Comparison of ENCODE assay signal across 1 cellular context in the genomic region with DNA sequence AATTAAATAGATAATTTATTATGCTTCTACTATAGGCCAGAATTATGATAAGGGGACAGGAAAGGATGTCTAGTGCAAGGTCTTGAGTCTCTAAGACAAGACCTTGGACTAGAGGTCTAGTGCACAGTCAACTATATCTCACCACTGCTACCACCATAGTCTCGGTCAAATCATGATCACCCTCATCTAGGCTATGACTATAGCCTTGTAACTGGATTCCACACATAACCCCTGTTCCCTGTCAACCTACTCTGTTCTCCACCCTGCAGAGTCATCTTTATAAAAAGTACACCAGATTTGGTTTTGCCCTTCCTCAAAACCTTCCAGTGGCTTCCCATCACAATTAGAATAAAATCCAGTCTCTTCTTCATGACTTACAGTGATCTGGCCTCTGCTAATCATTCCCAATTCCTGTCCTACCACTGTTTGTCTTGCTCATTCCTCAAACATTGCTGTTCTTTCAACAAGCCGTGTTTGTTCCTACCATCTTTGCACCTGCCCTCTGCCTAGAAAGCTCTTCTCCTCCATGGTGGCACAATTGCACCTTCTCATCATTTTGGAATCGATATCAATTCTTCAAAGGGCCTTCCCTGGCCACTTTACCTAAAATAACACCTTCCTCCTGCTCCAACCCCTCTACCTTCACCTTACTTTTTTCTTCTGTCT.
TF ChIP-seq lines count a peak whose summit lies in the region.

No MANE protein-coding gene starts in this region.

TF ChIP-seq in HepG2, 621 proteins besides CTCF, POLR2A, EP300 and RAD21 (continued from another document and continues in another):
- TF ChIP-seq, protein P1, sequence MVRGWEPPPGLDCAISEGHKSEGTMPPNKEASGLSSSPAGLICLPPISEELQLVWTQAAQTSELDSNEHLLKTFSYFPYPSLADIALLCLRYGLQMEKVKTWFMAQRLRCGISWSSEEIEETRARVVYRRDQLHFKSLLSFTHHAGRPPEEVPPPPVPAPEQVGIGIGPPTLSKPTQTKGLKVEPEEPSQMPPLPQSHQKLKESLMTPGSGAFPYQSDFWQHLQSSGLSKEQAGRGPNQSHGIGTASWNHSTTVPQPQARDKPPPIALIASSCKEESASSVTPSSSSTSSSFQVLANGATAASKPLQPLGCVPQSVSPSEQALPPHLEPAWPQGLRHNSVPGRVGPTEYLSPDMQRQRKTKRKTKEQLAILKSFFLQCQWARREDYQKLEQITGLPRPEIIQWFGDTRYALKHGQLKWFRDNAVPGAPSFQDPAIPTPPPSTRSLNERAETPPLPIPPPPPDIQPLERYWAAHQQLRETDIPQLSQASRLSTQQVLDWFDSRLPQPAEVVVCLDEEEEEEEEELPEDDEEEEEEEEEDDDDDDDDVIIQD (CRISPR knock-in tag; IDR thresholded peaks at IDR 0.05; ENCODE audit: low read depth) = peak; percentile 59; the same call in 1 of the 2 replicates
- TF ChIP-seq ZFX (CRISPR knock-in tag; IDR thresholded peaks at IDR 0.05; ENCODE audit: low read depth) (peak; percentile 19; the same call in 1 of the 2 replicates), RORA (CRISPR knock-in tag; IDR thresholded peaks at IDR 0.05) (no peak), CREM (IDR thresholded peaks at IDR 0.05) (peak; percentile 23; the same call in 1 of the 2 replicates), CREM (CRISPR knock-in tag; IDR thresholded peaks at IDR 0.05) (no peak), ZBTB34 (CRISPR knock-in tag; IDR thresholded peaks at IDR 0.05) (0 out of 2 replicates have a peak, but pooled peaks have one; percentile 35), PITX1 (CRISPR knock-in tag; IDR thresholded peaks at IDR 0.05) (peak; percentile 76; the same call in 1 of the 2 replicates), HNRNPK (IDR thresholded peaks at IDR 0.05; ENCODE audit: low read depth, low read length, poor library complexity, severe bottlenecking) (no peak), FOXK1 (CRISPR knock-in tag; IDR thresholded peaks at IDR 0.05; ENCODE audit: borderline replicate concordance, low read depth) (peak; percentile 26; the same call in 1 of the 2 replicates), MAF1 (CRISPR knock-in tag; IDR thresholded peaks at IDR 0.05; ENCODE audit: borderline replicate concordance) (no peak), ZNF292 (CRISPR knock-in tag; IDR thresholded peaks at IDR 0.05; ENCODE audit: borderline replicate concordance, low read depth) (peak; percentile 70; the same call in 1 of the 2 replicates), RCOR2 (CRISPR knock-in tag; IDR thresholded peaks at IDR 0.05) (0 out of 2 replicates have a peak, but pooled peaks have one; percentile 38), AHR (CRISPR knock-in tag; IDR thresholded peaks at IDR 0.05) (no peak), SOX6 (IDR thresholded peaks at IDR 0.05) (no peak), SOX6 (CRISPR knock-in tag; IDR thresholded peaks at IDR 0.05) (peak; percentile 76; the same call in 1 of the 2 replicates), SALL1 (CRISPR knock-in tag; IDR thresholded peaks at IDR 0.05) (peak; percentile 51; the same call in 1 of the 2 replicates), POGZ (CRISPR knock-in tag; IDR thresholded peaks at IDR 0.05) (peak; percentile 71), E2F5 (CRISPR knock-in tag; conservative IDR thresholded peaks at IDR 0.05) (no peak), IKZF5 (CRISPR knock-in tag; IDR thresholded peaks at IDR 0.05) (0 out of 2 replicates have a peak, but pooled peaks have one; percentile 33), FOXA3 (CRISPR knock-in tag; IDR thresholded peaks at IDR 0.05) (peak; percentile 76), NCOA2 (CRISPR knock-in tag; IDR thresholded peaks at IDR 0.05) (peak; percentile 65), ZFP62 (CRISPR knock-in tag; IDR thresholded peaks at IDR 0.05) (no peak), YY1 (IDR thresholded peaks at IDR 0.05; ENCODE audit: insufficient read depth, insufficient replicate concordance, low read depth, low read length) (no peak), ZNF710 (CRISPR knock-in tag; IDR thresholded peaks at IDR 0.05; ENCODE audit: borderline replicate concordance) (peak; percentile 92), GATAD2A (CRISPR knock-in tag; IDR thresholded peaks at IDR 0.05) (peak; percentile 77), CCDC6 (CRISPR knock-in tag; IDR thresholded peaks at IDR 0.05) (0 out of 2 replicates have a peak, but pooled peaks have one; percentile 35), MTA3 (CRISPR knock-in tag; IDR thresholded peaks at IDR 0.05) (no peak)
- TF ChIP-seq, protein P2, sequence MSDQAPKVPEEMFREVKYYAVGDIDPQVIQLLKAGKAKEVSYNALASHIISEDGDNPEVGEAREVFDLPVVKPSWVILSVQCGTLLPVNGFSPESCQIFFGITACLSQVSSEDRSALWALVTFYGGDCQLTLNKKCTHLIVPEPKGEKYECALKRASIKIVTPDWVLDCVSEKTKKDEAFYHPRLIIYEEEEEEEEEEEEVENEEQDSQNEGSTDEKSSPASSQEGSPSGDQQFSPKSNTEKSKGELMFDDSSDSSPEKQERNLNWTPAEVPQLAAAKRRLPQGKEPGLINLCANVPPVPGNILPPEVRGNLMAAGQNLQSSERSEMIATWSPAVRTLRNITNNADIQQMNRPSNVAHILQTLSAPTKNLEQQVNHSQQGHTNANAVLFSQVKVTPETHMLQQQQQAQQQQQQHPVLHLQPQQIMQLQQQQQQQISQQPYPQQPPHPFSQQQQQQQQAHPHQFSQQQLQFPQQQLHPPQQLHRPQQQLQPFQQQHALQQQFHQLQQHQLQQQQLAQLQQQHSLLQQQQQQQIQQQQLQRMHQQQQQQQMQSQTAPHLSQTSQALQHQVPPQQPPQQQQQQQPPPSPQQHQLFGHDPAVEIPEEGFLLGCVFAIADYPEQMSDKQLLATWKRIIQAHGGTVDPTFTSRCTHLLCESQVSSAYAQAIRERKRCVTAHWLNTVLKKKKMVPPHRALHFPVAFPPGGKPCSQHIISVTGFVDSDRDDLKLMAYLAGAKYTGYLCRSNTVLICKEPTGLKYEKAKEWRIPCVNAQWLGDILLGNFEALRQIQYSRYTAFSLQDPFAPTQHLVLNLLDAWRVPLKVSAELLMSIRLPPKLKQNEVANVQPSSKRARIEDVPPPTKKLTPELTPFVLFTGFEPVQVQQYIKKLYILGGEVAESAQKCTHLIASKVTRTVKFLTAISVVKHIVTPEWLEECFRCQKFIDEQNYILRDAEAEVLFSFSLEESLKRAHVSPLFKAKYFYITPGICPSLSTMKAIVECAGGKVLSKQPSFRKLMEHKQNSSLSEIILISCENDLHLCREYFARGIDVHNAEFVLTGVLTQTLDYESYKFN (CRISPR knock-in tag; conservative IDR thresholded peaks at IDR 0.05) = peak; percentile 77
- TF ChIP-seq, protein P3, sequence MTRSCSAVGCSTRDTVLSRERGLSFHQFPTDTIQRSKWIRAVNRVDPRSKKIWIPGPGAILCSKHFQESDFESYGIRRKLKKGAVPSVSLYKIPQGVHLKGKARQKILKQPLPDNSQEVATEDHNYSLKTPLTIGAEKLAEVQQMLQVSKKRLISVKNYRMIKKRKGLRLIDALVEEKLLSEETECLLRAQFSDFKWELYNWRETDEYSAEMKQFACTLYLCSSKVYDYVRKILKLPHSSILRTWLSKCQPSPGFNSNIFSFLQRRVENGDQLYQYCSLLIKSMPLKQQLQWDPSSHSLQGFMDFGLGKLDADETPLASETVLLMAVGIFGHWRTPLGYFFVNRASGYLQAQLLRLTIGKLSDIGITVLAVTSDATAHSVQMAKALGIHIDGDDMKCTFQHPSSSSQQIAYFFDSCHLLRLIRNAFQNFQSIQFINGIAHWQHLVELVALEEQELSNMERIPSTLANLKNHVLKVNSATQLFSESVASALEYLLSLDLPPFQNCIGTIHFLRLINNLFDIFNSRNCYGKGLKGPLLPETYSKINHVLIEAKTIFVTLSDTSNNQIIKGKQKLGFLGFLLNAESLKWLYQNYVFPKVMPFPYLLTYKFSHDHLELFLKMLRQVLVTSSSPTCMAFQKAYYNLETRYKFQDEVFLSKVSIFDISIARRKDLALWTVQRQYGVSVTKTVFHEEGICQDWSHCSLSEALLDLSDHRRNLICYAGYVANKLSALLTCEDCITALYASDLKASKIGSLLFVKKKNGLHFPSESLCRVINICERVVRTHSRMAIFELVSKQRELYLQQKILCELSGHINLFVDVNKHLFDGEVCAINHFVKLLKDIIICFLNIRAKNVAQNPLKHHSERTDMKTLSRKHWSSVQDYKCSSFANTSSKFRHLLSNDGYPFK (CRISPR knock-in tag; IDR thresholded peaks at IDR 0.05; ENCODE audit: borderline replicate concordance) = no peak
- TF ChIP-seq, protein P4, sequence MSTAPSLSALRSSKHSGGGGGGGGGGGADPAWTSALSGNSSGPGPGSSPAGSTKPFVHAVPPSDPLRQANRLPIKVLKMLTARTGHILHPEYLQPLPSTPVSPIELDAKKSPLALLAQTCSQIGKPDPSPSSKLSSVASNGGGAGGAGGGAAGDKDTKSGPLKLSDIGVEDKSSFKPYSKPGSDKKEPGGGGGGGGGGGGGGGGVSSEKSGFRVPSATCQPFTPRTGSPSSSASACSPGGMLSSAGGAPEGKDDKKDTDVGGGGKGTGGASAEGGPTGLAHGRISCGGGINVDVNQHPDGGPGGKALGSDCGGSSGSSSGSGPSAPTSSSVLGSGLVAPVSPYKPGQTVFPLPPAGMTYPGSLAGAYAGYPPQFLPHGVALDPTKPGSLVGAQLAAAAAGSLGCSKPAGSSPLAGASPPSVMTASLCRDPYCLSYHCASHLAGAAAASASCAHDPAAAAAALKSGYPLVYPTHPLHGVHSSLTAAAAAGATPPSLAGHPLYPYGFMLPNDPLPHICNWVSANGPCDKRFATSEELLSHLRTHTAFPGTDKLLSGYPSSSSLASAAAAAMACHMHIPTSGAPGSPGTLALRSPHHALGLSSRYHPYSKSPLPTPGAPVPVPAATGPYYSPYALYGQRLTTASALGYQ (CRISPR knock-in tag; IDR thresholded peaks at IDR 0.05) = 0 out of 2 replicates have a peak, but pooled peaks have one; percentile 4
- TF ChIP-seq, protein P5, sequence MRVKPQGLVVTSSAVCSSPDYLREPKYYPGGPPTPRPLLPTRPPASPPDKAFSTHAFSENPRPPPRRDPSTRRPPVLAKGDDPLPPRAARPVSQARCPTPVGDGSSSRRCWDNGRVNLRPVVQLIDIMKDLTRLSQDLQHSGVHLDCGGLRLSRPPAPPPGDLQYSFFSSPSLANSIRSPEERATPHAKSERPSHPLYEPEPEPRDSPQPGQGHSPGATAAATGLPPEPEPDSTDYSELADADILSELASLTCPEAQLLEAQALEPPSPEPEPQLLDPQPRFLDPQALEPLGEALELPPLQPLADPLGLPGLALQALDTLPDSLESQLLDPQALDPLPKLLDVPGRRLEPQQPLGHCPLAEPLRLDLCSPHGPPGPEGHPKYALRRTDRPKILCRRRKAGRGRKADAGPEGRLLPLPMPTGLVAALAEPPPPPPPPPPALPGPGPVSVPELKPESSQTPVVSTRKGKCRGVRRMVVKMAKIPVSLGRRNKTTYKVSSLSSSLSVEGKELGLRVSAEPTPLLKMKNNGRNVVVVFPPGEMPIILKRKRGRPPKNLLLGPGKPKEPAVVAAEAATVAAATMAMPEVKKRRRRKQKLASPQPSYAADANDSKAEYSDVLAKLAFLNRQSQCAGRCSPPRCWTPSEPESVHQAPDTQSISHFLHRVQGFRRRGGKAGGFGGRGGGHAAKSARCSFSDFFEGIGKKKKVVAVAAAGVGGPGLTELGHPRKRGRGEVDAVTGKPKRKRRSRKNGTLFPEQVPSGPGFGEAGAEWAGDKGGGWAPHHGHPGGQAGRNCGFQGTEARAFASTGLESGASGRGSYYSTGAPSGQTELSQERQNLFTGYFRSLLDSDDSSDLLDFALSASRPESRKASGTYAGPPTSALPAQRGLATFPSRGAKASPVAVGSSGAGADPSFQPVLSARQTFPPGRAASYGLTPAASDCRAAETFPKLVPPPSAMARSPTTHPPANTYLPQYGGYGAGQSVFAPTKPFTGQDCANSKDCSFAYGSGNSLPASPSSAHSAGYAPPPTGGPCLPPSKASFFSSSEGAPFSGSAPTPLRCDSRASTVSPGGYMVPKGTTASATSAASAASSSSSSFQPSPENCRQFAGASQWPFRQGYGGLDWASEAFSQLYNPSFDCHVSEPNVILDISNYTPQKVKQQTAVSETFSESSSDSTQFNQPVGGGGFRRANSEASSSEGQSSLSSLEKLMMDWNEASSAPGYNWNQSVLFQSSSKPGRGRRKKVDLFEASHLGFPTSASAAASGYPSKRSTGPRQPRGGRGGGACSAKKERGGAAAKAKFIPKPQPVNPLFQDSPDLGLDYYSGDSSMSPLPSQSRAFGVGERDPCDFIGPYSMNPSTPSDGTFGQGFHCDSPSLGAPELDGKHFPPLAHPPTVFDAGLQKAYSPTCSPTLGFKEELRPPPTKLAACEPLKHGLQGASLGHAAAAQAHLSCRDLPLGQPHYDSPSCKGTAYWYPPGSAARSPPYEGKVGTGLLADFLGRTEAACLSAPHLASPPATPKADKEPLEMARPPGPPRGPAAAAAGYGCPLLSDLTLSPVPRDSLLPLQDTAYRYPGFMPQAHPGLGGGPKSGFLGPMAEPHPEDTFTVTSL (CRISPR knock-in tag; IDR thresholded peaks at IDR 0.05; ENCODE audit: borderline replicate concordance) = peak; percentile 81
